Comparison of ENCODE assay signal across 8 cellular contexts in genomic region chr2:15588329-15588919, GRCh38. TPM values are rescaled to one million over a fixed set of nuclear protein-coding genes. Genes with fewer than 3 reads are reported as not detected.
DNase-seq lines count a peak whose midpoint lies in the region; TF ChIP-seq lines count a peak whose summit lies in the region.

No MANE protein-coding gene starts in this region.

- in situ Hi-C loops in HAP-1 (cut with MboI; ENCODE audit: low sequenced_read_pairs) = loop anchor here (25.0 kb wide), 1 partner anchor 651 kb away; no protein-coding TSS in a partner anchor

- H3K9me2 ChIP-seq in hepatocyte (replicated peaks; ENCODE audit: insufficient read depth) = no peaks in the 10 kb centered on the region

- H3K4me2 ChIP-seq in hepatocyte = no peak overlapping the region

- 40% methylated on average over 4 of the region's 4 CpGs for WGBS in hepatocyte (ENCODE audit: low lambda C conversion rate, missing lambda C conversion rate)

- no peak overlapping the region for H2AFZ ChIP-seq in hepatocyte

- H3K79me2 ChIP-seq in hepatocyte = peaks cover 14% of the 10 kb centered on the region

- H3K36me3 ChIP-seq in BE2C (peaks cover 4% of the 10 kb centered on the region), HAP-1 (replicated peaks) (no peaks in the 10 kb centered on the region), hepatocyte (replicated peaks; ENCODE audit: insufficient read depth, low read depth) (no peaks in the 10 kb centered on the region)

- no peaks in the 10 kb centered on the region for H3K27me3 ChIP-seq in BE2C
- H3K27me3 ChIP-seq in HAP-1 (ENCODE audit: low read depth) = no peaks in the 10 kb centered on the region
- H3K27me3 ChIP-seq in hepatocyte = no peaks in the 10 kb centered on the region

- TF ChIP-seq CTCF in BE2C (IDR thresholded peaks at IDR 0.05; ENCODE audit: low read depth, low read length) (peak; percentile 90), hepatocyte (IDR thresholded peaks at IDR 0.05; ENCODE audit: poor library complexity) (peak; percentile 66)

- DNase-seq in BE2C = peak; percentile 81
- DNase-seq in HAP-1 (ENCODE audit: low spot score in 2 of 2) = peak; percentile 58 to 80
- DNase-seq in NCI-H446 (lab: John Stamatoyannopoulos, UW) = peak; percentile 31 to 69
- peak; percentile 20 for DNase-seq in activated naive CD4-positive, alpha-beta T cell treated with anti-CD3 and anti-CD28 coated beads, Interleukin-2, amount 50 U/mL, for 16 hours
- DNase-seq in hepatocyte (ENCODE audit: low spot score) = peak; percentile 71
- peak; percentile 53 for DNase-seq in stimulated activated CD4-positive, alpha-beta T cell treated with anti-CD3 and anti-CD28 coated beads, Interleukin-15, amount 100 ng/mL, for 24 hours
- no peak for DNase-seq in NK-92 (lab: John Stamatoyannopoulos, UW; ENCODE audit: unreplicated experiment)
- DNase-seq in activated CD4-positive, CD25-positive, alpha-beta regulatory T cell (lab: John Stamatoyannopoulos, UW) = no peak

- no peaks in the 10 kb centered on the region for H3K4me1 ChIP-seq in BE2C
- peaks cover 4% of the 10 kb centered on the region for H3K4me1 ChIP-seq in HAP-1
- no peaks in the 10 kb centered on the region for H3K4me1 ChIP-seq in hepatocyte (ENCODE audit: insufficient read depth)

- no peaks in the 10 kb centered on the region for H3K9me3 ChIP-seq in BE2C
- peaks cover 3% of the 10 kb centered on the region; the same call in 1 of the 2 replicates for H3K9me3 ChIP-seq in HAP-1
- H3K9me3 ChIP-seq in hepatocyte (ENCODE audit: low read depth) = no peaks in the 10 kb centered on the region

- H3K4me3 ChIP-seq in BE2C (ENCODE audit: low read depth, low read length) (no peak overlapping the region), HAP-1 (no peak overlapping the region), hepatocyte (no peak overlapping the region)

- H3K27ac ChIP-seq in hepatocyte = no peak overlapping the region

- H4K20me1 ChIP-seq in hepatocyte (ENCODE audit: insufficient read depth, poor library complexity, severe bottlenecking) = peaks cover 12% of the 10 kb centered on the region

RNA-seq across cellular contexts. Expression of gene DDX1, which starts 3.2 kb away (rescaled TPM):
- 109 TPM for polyA plus RNA-seq in BE2C (2012; ENCODE audit: insufficient read depth, insufficient read length, low read depth)
- total RNA-seq in hepatocyte = 70.2 and 76.7 TPM in 2 replicates
- polyA plus RNA-seq in hepatocyte = 76.2 and 82.6 TPM in 2 replicates

RNA-seq across cellular contexts. Expression of gene NBAS, which starts 27.3 kb away (rescaled TPM):
- polyA plus RNA-seq in BE2C (2012; ENCODE audit: insufficient read depth, insufficient read length, low read depth) = 29.5 TPM
- total RNA-seq in hepatocyte = 45.8 and 47.2 TPM in 2 replicates
- 18.5 and 20.8 TPM in 2 replicates for polyA plus RNA-seq in hepatocyte

Comparison
In these comparisons a context has a peak if more than half of its experiments do, and no peak if none do; other contexts are left out.
1. DNase-seq: peak in BE2C (single experiment), HAP-1 (2 of 2), NCI-H446 (2 of 2), activated naive CD4-positive, alpha-beta T cell treated with anti-CD3 and anti-CD28 coated beads, Interleukin-2, amount 50 U/mL, for 16 hours (single experiment), hepatocyte (single experiment) and stimulated activated CD4-positive, alpha-beta T cell treated with anti-CD3 and anti-CD28 coated beads, Interleukin-15, amount 100 ng/mL, for 24 hours (single experiment); none in NK-92 (single experiment) and activated CD4-positive, CD25-positive, alpha-beta regulatory T cell (0 of 4).